ENCODE assay signal across 12 cellular contexts in genomic region chr10:29160110-29160669, GRCh38.
DNase-seq lines count a peak whose midpoint lies in the region; ATAC-seq and TF ChIP-seq lines count a peak whose summit lies in the region.
"Had no signal": no experiment of that assay in that cellular context is flagged by ENCODE, and none has a peak within 500 bp of the region (broad histone marks: within the 10 kb centered on the region; RNA-seq: fewer than 3 reads in every experiment).

No MANE protein-coding gene starts in this region.

- CTCF ChIA-PET in Calu3 (lab: Charles Lee): interaction anchor here (0.7 to 1.0 kb wide), 2 partner anchors 11 to 496 kb away, joined by 3 to 4 read pairs; no protein-coding TSS in a partner anchor

- BruUV-seq in Calu3 (replicated peaks; lab: Mats Ljungman, UMichigan): no TSS peak

- peak overlapping the region; percentile 97 for H3K27ac Mint-ChIP-seq in Calu3 (ENCODE audit: unreplicated experiment)
- H3K27ac Mint-ChIP-seq in stimulated activated memory B cell treated with anti-CD40 and anti-IgM and Interleukin-4, amounts not matched to agents 10 μg/mL and 1 μg/mL and 100 μg/mL, for 72 hours: no peak overlapping the region
- H3K27ac Mint-ChIP-seq: activated CD4-positive, alpha-beta T cell treated with anti-CD3 and anti-CD28 coated beads, Interleukin-2, amount 10 ng/mL, durations not matched to agents 24 days and 14 days; activated naive CD4-positive, alpha-beta T cell treated with anti-CD3 and anti-CD28 coated beads, Interleukin-2, amount 50 U/mL, for 72 hours had no signal

- peaks cover 5% of the 10 kb centered on the region for H3K9me3 Mint-ChIP-seq in Calu3 (ENCODE audit: low read depth, unreplicated experiment)
- peaks cover 5% of the 10 kb centered on the region for H3K9me3 Mint-ChIP-seq in stimulated activated memory B cell treated with anti-CD40 and anti-IgM and Interleukin-4, amounts not matched to agents 10 μg/mL and 1 μg/mL and 100 μg/mL, for 72 hours
- H3K9me3 Mint-ChIP-seq: activated CD4-positive, alpha-beta T cell treated with anti-CD3 and anti-CD28 coated beads, Interleukin-2, amount 10 ng/mL, durations not matched to agents 24 days and 14 days had no signal

- H3K4me3 Mint-ChIP-seq in Calu3 (ENCODE audit: low read depth, unreplicated experiment): peak overlapping the region; percentile 61
- H3K4me3 Mint-ChIP-seq in stimulated activated memory B cell treated with anti-CD40 and anti-IgM and Interleukin-4, amounts not matched to agents 10 μg/mL and 1 μg/mL and 100 μg/mL, for 72 hours: no peak overlapping the region
- H3K4me3 Mint-ChIP-seq: activated CD4-positive, alpha-beta T cell treated with anti-CD3 and anti-CD28 coated beads, Interleukin-2, amount 10 ng/mL, durations not matched to agents 24 days and 14 days had no signal

- no peak for TF ChIP-seq POLR2A in NB4 (IDR thresholded peaks at IDR 0.05; ENCODE audit: extremely low read depth, insufficient read length)

- no peaks in the 10 kb centered on the region for H3K27me3 Mint-ChIP-seq in Calu3 (ENCODE audit: unreplicated experiment)
- H3K27me3 Mint-ChIP-seq in stimulated activated memory B cell treated with anti-CD40 and anti-IgM and Interleukin-4, amounts not matched to agents 10 μg/mL and 1 μg/mL and 100 μg/mL, for 72 hours: no peaks in the 10 kb centered on the region

- no peaks in the 10 kb centered on the region for H3K36me3 Mint-ChIP-seq in Calu3 (ENCODE audit: insufficient read depth, unreplicated experiment)
- no peaks in the 10 kb centered on the region for H3K36me3 Mint-ChIP-seq in stimulated activated memory B cell treated with anti-CD40 and anti-IgM and Interleukin-4, amounts not matched to agents 10 μg/mL and 1 μg/mL and 100 μg/mL, for 72 hours

- ATAC-seq in stimulated activated memory B cell treated with anti-CD40 and anti-IgM and Interleukin-4, amounts not matched to agents 10 μg/mL and 1 μg/mL and 100 μg/mL, for 72 hours: no peak
- ATAC-seq: activated naive CD4-positive, alpha-beta T cell treated with anti-CD3 and anti-CD28 coated beads, Interleukin-2, amount 50 U/mL, for 72 hours had no signal

- intact Hi-C loops in Calu3 (cut with micrococcal nuclease; ENCODE audit: unreplicated experiment): loop anchor here (2.0 kb wide), 1 partner anchor 17 kb away; no protein-coding TSS in a partner anchor

- DNase-seq in Calu3 (peak; percentile 69), NB4 (ENCODE audit: low read depth) (peak; percentile 25), dedifferentiated amniotic fluid mesenchymal stem cell (ENCODE audit: extremely low spot score) (peak; percentile 36), lung microvascular endothelial cell (ENCODE audit: low read depth in 2 of 2) (peak; percentile 32 to 72), Ammon's horn (ENCODE audit: low spot score) (no peak), T-helper 1 cell (no peak)
- DNase-seq in stimulated activated naive CD4-positive, alpha-beta T cell treated with Interleukin-2 at 50 U/mL for 16 hours (lab: John Stamatoyannopoulos, UW): no peak
- DNase-seq: activated CD4-positive, alpha-beta T cell treated with anti-CD3 and anti-CD28 coated beads, Interleukin-2, amount 10 ng/mL, durations not matched to agents 24 days and 14 days; COR-L47; ovary had no signal

- H3K4me3 ChIP-seq in NB4 (ENCODE audit: low read depth, low read length): no peak overlapping the region
- H3K4me3 ChIP-seq: ovary had no signal

- TF ChIP-seq CTCF in Calu3 (IDR thresholded peaks at IDR 0.05; ENCODE audit: unreplicated experiment): no peak
- no peak for TF ChIP-seq CTCF in NB4 (IDR thresholded peaks at IDR 0.05; ENCODE audit: low read depth, low read length)

- H3K4me1 Mint-ChIP-seq in Calu3 (ENCODE audit: low read depth, unreplicated experiment): peaks cover 62% of the 10 kb centered on the region
- no peaks in the 10 kb centered on the region for H3K4me1 Mint-ChIP-seq in stimulated activated memory B cell treated with anti-CD40 and anti-IgM and Interleukin-4, amounts not matched to agents 10 μg/mL and 1 μg/mL and 100 μg/mL, for 72 hours
- H3K4me1 Mint-ChIP-seq: activated CD4-positive, alpha-beta T cell treated with anti-CD3 and anti-CD28 coated beads, Interleukin-2, amount 10 ng/mL, durations not matched to agents 24 days and 14 days had no signal

Comparison
In these comparisons a context has a peak if more than half of its experiments do, and no peak if none do; other contexts are left out.
1. DNase-seq: peak in Calu3 (single experiment), NB4 (single experiment), dedifferentiated amniotic fluid mesenchymal stem cell (single experiment) and lung microvascular endothelial cell (2 of 2); none in Ammon's horn (single experiment), stimulated activated naive CD4-positive, alpha-beta T cell treated with Interleukin-2 at 50 U/mL for 16 hours (single experiment) and T-helper 1 cell (0 of 5).